In the genomic region with DNA sequence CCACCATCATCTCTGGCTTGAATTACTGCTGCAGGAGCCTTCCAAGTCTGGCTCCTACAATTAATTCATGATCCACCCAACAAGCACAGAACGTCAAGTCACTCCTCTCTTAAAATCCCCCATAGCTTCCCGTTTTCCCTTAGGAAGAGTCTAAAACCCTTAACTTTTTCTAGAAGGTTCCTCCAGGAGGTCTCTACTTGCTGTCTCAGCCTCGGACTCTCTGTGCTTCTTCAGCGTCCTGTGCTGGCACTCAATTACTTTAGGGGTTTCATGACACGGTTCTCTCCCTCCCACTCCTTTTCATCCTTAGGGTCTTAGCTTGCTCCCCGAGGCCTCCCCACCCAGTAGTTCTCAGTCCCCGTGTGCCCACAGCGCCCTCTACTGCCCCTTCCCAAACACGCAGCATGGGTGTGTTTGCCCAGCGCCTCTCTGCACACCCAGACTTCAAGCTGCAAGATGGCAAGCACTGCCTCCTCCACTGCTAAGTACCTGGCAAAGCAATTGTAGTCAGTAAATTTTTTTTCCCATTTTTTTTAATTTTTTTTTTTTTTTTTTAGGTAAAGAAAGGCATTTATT, we compare ENCODE assay signal across 8 cellular contexts. TPM values are rescaled to one million over a fixed set of nuclear protein-coding genes. Genes with fewer than 3 reads are reported as not detected.
A peak's percentile ranks its signal among the peaks of the same experiment; 100 is the strongest.
DNase-seq lines count a peak whose midpoint lies in the region; ATAC-seq and TF ChIP-seq lines count a peak whose summit lies in the region.

No MANE protein-coding gene starts in this region.

- H3K27me3 ChIP-seq in breast epithelium (peaks cover 0 to 3% of the 10 kb centered on the region in 2 donors), NT2/D1 (ENCODE audit: insufficient read depth, insufficient read length) (no peaks in the 10 kb centered on the region)

- TF ChIP-seq CTCF in MCF 10A (IDR thresholded peaks at IDR 0.05; ENCODE audit: unreplicated experiment): peak; percentile 33
- peak in 1 of 3 donors; percentile 11 for TF ChIP-seq CTCF in breast epithelium (IDR thresholded peaks at IDR 0.05)
- TF ChIP-seq CTCF in retinal pigment epithelial cell (conservative IDR thresholded peaks at IDR 0.05; ENCODE audit: low read depth, low read length): peak; percentile 71

- no peak overlapping the region for H3K27ac ChIP-seq in breast epithelium

- H3K4me3 Mint-ChIP-seq in MCF 10A (ENCODE audit: unreplicated experiment): no peak overlapping the region

- no peaks in the 10 kb centered on the region for H3K4me1 ChIP-seq in breast epithelium
- no peaks in the 10 kb centered on the region for H3K4me1 ChIP-seq in NT2/D1 (ENCODE audit: insufficient read depth, insufficient read length)

- TF ChIP-seq POLR2A in breast epithelium (IDR thresholded peaks at IDR 0.05): no peak

- H3K4me3 ChIP-seq in breast epithelium: no peak overlapping the region
- H3K4me3 ChIP-seq in NT2/D1 (ENCODE audit: insufficient read length, low read depth): no peak overlapping the region
- H3K4me3 ChIP-seq in retinal pigment epithelial cell (ENCODE audit: low read length): no peak overlapping the region

- H3K9ac ChIP-seq in NT2/D1 (ENCODE audit: insufficient read length, low read depth): no peak overlapping the region

- H3K27ac Mint-ChIP-seq in MCF 10A (ENCODE audit: low read depth, unreplicated experiment): no peak overlapping the region

- no peaks in the 10 kb centered on the region for H3K27me3 Mint-ChIP-seq in MCF 10A (ENCODE audit: insufficient read depth, unreplicated experiment)

- H3K4me1 Mint-ChIP-seq in MCF 10A (ENCODE audit: insufficient read depth, unreplicated experiment): peaks cover 5% of the 10 kb centered on the region

- no peaks in the 10 kb centered on the region for H3K36me3 Mint-ChIP-seq in MCF 10A (ENCODE audit: insufficient read depth, unreplicated experiment)

- no TSS peak for BruUV-seq in MCF 10A (replicated peaks; lab: Mats Ljungman, UMichigan)

- CTCF ChIA-PET in MCF 10A (lab: Yijun Ruan, JAX): interaction anchor here (0.6 to 1.3 kb wide), 4 partner anchors 9 to 26 kb away, joined by 5 to 6 read pairs (median 5); no protein-coding TSS in a partner anchor

- DNase-seq in MCF 10A (ENCODE audit: unreplicated experiment) (peak; percentile 42), breast epithelium (ENCODE audit: low spot score in 2 of 2) (no peak), NT2/D1 (ENCODE audit: low read depth, low spot score) (peak; percentile 35), germinal center (ENCODE audit: low spot score) (peak; percentile 41), retinal pigment epithelial cell (ENCODE audit: low read depth) (no peak)
- DNase-seq in activated T-cell treated with anti-CD3 and anti-CD28 coated beads, Interleukin-2, amount 50 U/mL, for 48 hours: peak; percentile 83 to 84

- no peaks in the 10 kb centered on the region for H3K9me3 ChIP-seq in breast epithelium
- H3K9me3 ChIP-seq in NT2/D1 (ENCODE audit: insufficient read depth, low read length): no peaks in the 10 kb centered on the region

- POLR2A ChIA-PET in MCF 10A (lab: Yijun Ruan, JAX): interaction anchor here (0.7 kb wide), 1 partner anchor 25 kb away, joined by 3 read pairs; no protein-coding TSS in a partner anchor

- no peaks in the 10 kb centered on the region for H3K36me3 ChIP-seq in breast epithelium
- H3K36me3 ChIP-seq in NT2/D1 (ENCODE audit: insufficient read depth, insufficient read length, low read length): no peaks in the 10 kb centered on the region

- ATAC-seq in HG02852 (IDR thresholded peaks at IDR 0.05; ENCODE audit: unreplicated experiment): no peak
- no peak for ATAC-seq in HG02870 (IDR thresholded peaks at IDR 0.05; ENCODE audit: unreplicated experiment)

- H3K9me3 Mint-ChIP-seq in MCF 10A (ENCODE audit: unreplicated experiment): no peaks in the 10 kb centered on the region

- intact Hi-C loops in MCF 10A (cut with micrococcal nuclease) (no loop called here), breast epithelium (cut with DNase I; ENCODE audit: low total_unique reads) (no loop called here)

RNA-seq across cellular contexts. Expression of gene MAP3K10, which starts 25.8 kb away (rescaled TPM):
- total RNA-seq in MCF 10A (2022) (17.1 and 23.2 TPM in 2 replicates), breast epithelium (10 to 100 TPM in 2 of 3 donors, 1 to 10 TPM in 1; 6.1 to 13.5 (median 10.2) TPM)

RNA-seq across cellular contexts. Expression of gene TTC9B, which starts 52.7 kb away (rescaled TPM):
- not detected in 2 replicates for total RNA-seq in MCF 10A (2022)
- total RNA-seq in breast epithelium: under 1 TPM in 1 of 3 donors, not detected in 2; 0.29 TPM

Comparison
In these comparisons a context has a peak if more than half of its experiments do, and no peak if none do; other contexts are left out.
1. DNase-seq: peak in MCF 10A (single experiment), NT2/D1 (single experiment), activated T-cell treated with anti-CD3 and anti-CD28 coated beads, Interleukin-2, amount 50 U/mL, for 48 hours (2 of 2) and germinal center (single experiment); none in breast epithelium (0 of 2) and retinal pigment epithelial cell (single experiment).